ENCODE assay signal across 8 cellular contexts in the genomic region with DNA sequence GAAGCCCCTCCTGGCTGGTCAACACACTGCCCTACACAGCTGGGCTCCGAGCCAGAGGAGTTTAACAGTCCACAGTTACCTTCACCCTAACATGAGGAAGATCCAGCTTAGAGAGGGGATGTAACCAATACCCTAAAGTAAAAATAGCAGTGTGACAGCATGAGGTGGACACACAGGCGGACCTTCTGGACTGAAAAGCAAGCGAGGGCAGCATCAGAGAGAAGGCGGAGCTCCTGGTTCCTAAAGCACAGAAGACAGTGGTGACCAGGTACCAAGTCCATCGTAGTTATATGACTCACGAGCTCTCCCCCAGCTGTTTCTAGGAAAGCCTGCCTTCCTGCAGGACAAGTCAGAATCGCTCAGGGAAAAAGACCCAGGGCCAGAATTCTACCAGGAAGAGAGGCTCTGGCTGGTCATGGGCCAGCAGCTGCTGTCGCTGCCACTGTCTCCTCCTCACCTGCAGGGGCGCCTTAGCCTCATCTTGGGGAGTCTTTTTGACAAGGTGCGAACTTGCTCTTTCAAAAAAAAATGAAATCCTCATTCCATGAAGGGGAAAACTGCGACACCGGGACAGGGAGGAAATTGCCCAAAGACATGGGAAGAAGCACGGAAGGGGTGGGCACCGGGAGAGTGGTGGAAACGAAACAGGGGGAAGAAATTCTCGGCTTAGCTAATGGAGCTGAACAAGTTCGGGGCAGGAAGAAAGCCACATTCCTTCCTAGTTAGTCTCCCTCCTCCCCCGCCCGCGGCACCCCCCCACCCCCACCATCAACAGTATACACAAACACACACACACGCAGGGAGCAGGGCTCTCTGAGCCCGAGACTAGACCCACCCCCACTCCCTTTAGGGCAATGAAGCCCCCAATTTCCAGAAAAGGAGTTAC. TPM values are rescaled to one million over a fixed set of nuclear protein-coding genes. Genes with fewer than 3 reads are reported as not detected.
A peak's percentile ranks its signal among the peaks of the same experiment; 100 is the strongest.
DNase-seq lines count a peak whose midpoint lies in the region; ATAC-seq, FAIRE-seq and TF ChIP-seq lines count a peak whose summit lies in the region.

No MANE protein-coding gene starts in this region.

- H3K4me3 ChIP-seq in KMS-11 (IDR thresholded peaks at IDR 0.05; ENCODE audit: insufficient read depth, low read depth, low read length) (no peak overlapping the region), K562 (peak overlapping the region; percentile 95), spleen (peak overlapping the region; percentile 56 to 99 (median 92))

- 10% methylated on average over 19 of the region's 22 CpGs for WGBS in K562 (ENCODE audit: insufficient coverage, low coverage, missing lambda C conversion rate)
- 12 to 14% (median 13%) methylated on average over 21 to 22 of the region's 22 CpGs for WGBS in spleen, 5 donors

- peak; percentile 50 to 59 for TF ChIP-seq RAD21 in K562 (CRISPR knock-in tag; conservative IDR thresholded peaks at IDR 0.05 in 1 of 2, IDR thresholded peaks at IDR 0.05 in 1 of 2)

- TF ChIP-seq EP300 in K562 (IDR thresholded peaks at IDR 0.05; ENCODE audit: low read length) = no peak

- H4K20me1 ChIP-seq in KMS-11 (ENCODE audit: insufficient read depth) (peaks cover 32% of the 10 kb centered on the region; the same call in 1 of the 2 replicates), K562 (replicated peaks; ENCODE audit: control insufficient read depth, insufficient read depth, low read length) (peaks cover 31% of the 10 kb centered on the region)

- CTCF ChIA-PET in K562 (lab: Yijun Ruan, JAX; ENCODE audit: low intra/inter-chr PET ratio) = no interaction called here

- in situ Hi-C loops in K562 (cut with MboI) = no loop called here

- peak; percentile 88 for FAIRE-seq in K562 (lab: Jason Lieb, UNC)

- H3K36me3 ChIP-seq in KMS-11 (ENCODE audit: insufficient read depth) = no peaks in the 10 kb centered on the region
- peaks cover 13% of the 10 kb centered on the region for H3K36me3 ChIP-seq in K562 (ENCODE audit: control insufficient read depth, insufficient read depth, low read length)
- no peaks in the 10 kb centered on the region for H3K36me3 ChIP-seq in spleen

- H3K27ac ChIP-seq in KMS-11 (peak overlapping the region; percentile 82), K562 (ENCODE audit: extremely low read depth, low read depth, low read length) (peak overlapping the region; percentile 97), spleen (peak overlapping the region; percentile 95 to 99 (median 98))

- no TSS peak for BruUV-seq in K562 (replicated peaks; lab: Mats Ljungman, UMichigan)

- TF ChIP-seq POLR2A in K562 (conservative IDR thresholded peaks at IDR 0.05) (0 out of 2 replicates have a peak, but pooled peaks have one; percentile 7), spleen (IDR thresholded peaks at IDR 0.05) (no peak)

- intact Hi-C loops in K562 (cut with micrococcal nuclease) (loop anchor here (2.0 to 5.0 kb wide), 4 partner anchors 33 to 69 kb away; a partner anchor contains a TSS), spleen (cut with DNase I; ENCODE audit: low total_unique reads) (no loop called here)

- H3K27me3 ChIP-seq in KMS-11 (ENCODE audit: insufficient read depth, low read depth) = no peaks in the 10 kb centered on the region
- no peaks in the 10 kb centered on the region for H3K27me3 ChIP-seq in K562 (ENCODE audit: control insufficient read depth in 2 of 2, insufficient read depth in 2 of 2, low read length in 2 of 2)
- no peaks in the 10 kb centered on the region for H3K27me3 ChIP-seq in spleen (replicated peaks in 1 of 7)

- H2AFZ ChIP-seq in KMS-11 (ENCODE audit: low read depth) (no peak overlapping the region), K562 (ENCODE audit: low read depth, low read length) (peak overlapping the region; percentile 89)

- peak; percentile 13 for DNase-seq in GDM1 (lab: John Stamatoyannopoulos, UW)
- peak; percentile 40 for DNase-seq in T follicular helper cell (ENCODE audit: low read depth)
- DNase-seq in K562 (ENCODE audit: extremely low read depth in 1 of 4, low spot score in 3 of 4) = peak in 2 of 4 experiments; percentile 60 to 85
- DNase-seq in iPS-NIHi11 (ENCODE audit: low spot score) = peak; percentile 58
- DNase-seq in spleen = peak; percentile 90
- no peak for DNase-seq in NCI-H1048 (lab: John Stamatoyannopoulos, UW)

- H3K4me1 ChIP-seq in KMS-11 (ENCODE audit: low read depth, poor library complexity, severe bottlenecking) (peaks cover 46% of the 10 kb centered on the region), K562 (replicated peaks in 1 of 2; ENCODE audit: control insufficient read depth in 2 of 2, insufficient read depth in 2 of 2, low read length in 2 of 2) (peaks cover 14 to 32% of the 10 kb centered on the region in 2 experiments), spleen (peaks cover 21 to 68% (median 56%) of the 10 kb centered on the region in 6 donors)

- H3K4me2 ChIP-seq in KMS-11 (peak overlapping the region; percentile 96), K562 (ENCODE audit: insufficient read depth, low read length) (peak overlapping the region; percentile 98)

- H3K79me2 ChIP-seq in KMS-11 (ENCODE audit: insufficient read depth, low read depth) (peaks cover 63% of the 10 kb centered on the region), K562 (ENCODE audit: control insufficient read depth, insufficient read depth, low read length) (peaks cover 67% of the 10 kb centered on the region)

- peak overlapping the region; percentile 90; the same call in 1 of the 2 replicates for H3K9ac ChIP-seq in KMS-11
- H3K9ac ChIP-seq in K562 (ENCODE audit: insufficient read depth in 1 of 2, low read depth in 2 of 2, low read length in 2 of 2) = peak overlapping the region; percentile 95 to 100

- peak; percentile 56 for ATAC-seq in K562
- ATAC-seq in HG03095 (IDR thresholded peaks at IDR 0.05; ENCODE audit: unreplicated experiment) = no peak

- POLR2A ChIA-PET in K562 (lab: Yijun Ruan, JAX) = interaction anchor here (0.5 to 7.0 kb wide), 13 partner anchors 9 to 239 kb away, joined by 3 to 84 read pairs (median 4); a partner anchor contains a TSS

- H3K9me3 ChIP-seq in K562 (replicated peaks; ENCODE audit: control insufficient read depth, insufficient read depth, low read depth, low read length) = no peaks in the 10 kb centered on the region
- H3K9me3 ChIP-seq in spleen = no peaks in the 10 kb centered on the region

- H3K9me1 ChIP-seq in K562 (ENCODE audit: control insufficient read depth, insufficient read depth, low read length) = peaks cover 13% of the 10 kb centered on the region

- TF ChIP-seq CTCF in KMS-11 (conservative IDR thresholded peaks at IDR 0.05; ENCODE audit: low read depth, low read length) (peak; percentile 79), K562 (IDR thresholded peaks at IDR 0.05 in 2 of 3, conservative IDR thresholded peaks at IDR 0.05 in 1 of 3; ENCODE audit: insufficient read depth in 2 of 3, low read depth in 1 of 3, low read length in 3 of 3) (peak; percentile 80 to 91 (median 88)), spleen (IDR thresholded peaks at IDR 0.05 in 8 of 11, conservative IDR thresholded peaks at IDR 0.05 in 3 of 11) (peak; percentile 47 to 86 (median 73))

RNA-seq across cellular contexts. Expression of a gene that starts 1.7 kb away (rescaled TPM):
- 26.9 and 68.3 TPM in 2 replicates for total RNA-seq in K562 (2011; cell fraction: chromatin; rRNA removed; ENCODE audit: low replicate concordance)
- total RNA-seq in K562 (2011; cell fraction: nucleolus; rRNA removed) = 36.6 and 44.4 TPM in 2 replicates
- 26.0 and 26.8 TPM in 2 replicates for total RNA-seq in K562 (2011; cell fraction: nucleoplasm; rRNA removed)
- 12.9 and 16.3 TPM in 2 replicates for total RNA-seq in K562 (2014; rRNA removed)
- 2.8 and 3.2 TPM in 2 replicates for total RNA-seq in K562 (2014; rRNA removed; fragmentation: Illumina TruSeq; extraction: Trizol)
- total RNA-seq in K562 (2015; rRNA removed; fragmentation: Illumina TruSeq; extraction: Trizol) = 5.4 and 6.0 TPM in 2 replicates
- 22.1 and 22.5 TPM in 2 replicates for total RNA-seq in K562 (2021)
- polyA plus RNA-seq in K562 (2011; rRNA removed) = 4.0 and 9.2 TPM in 2 replicates
- polyA plus RNA-seq in K562 (2011; cell fraction: cytosol; rRNA removed) = 4.9 and 11.1 TPM in 2 replicates
- 14.6 and 22.8 TPM in 2 replicates for polyA plus RNA-seq in K562 (2011; cell fraction: nucleus; rRNA removed)
- polyA plus RNA-seq in K562 (2012) = 12.3 and 14.0 TPM in 2 replicates
- 4.1 and 9.6 TPM in 2 replicates for polyA plus RNA-seq in K562 (2014; fragmentation: Illumina TruSeq; extraction: Trizol)
- polyA plus RNA-seq in K562 (2014; fragmentation: Nextera tagmentation; extraction: Ambion mirVana) = under 1 TPM; 0.24 to 0.45 TPM
- polyA plus RNA-seq in K562 (2014; rRNA removed) = 9.0 and 13.2 TPM in 2 replicates
- polyA minus RNA-seq in K562 (2011; rRNA and poly(A)+ RNA removed) = 2.8 and 4.1 TPM in 2 replicates
- 7.6 and 14.9 TPM in 2 replicates for polyA minus RNA-seq in K562 (2011; cell fraction: cytosol; rRNA and poly(A)+ RNA removed)
- polyA minus RNA-seq in K562 (2011; cell fraction: nucleus; rRNA and poly(A)+ RNA removed) = 7.0 and 10.7 TPM in 2 replicates
- total RNA-seq in spleen = 10 to 100 TPM; 23.0 to 44.8 (median 32.1) TPM
- 10 to 100 TPM in 1 of 3 donors, 1 to 10 TPM in 2; 4.5 to 14.2 (median 7.9) TPM for polyA plus RNA-seq in spleen

RNA-seq across cellular contexts. Expression of a gene that starts 23.2 kb away (rescaled TPM):
- total RNA-seq in K562 (2011; cell fraction: chromatin; rRNA removed; ENCODE audit: low replicate concordance) = 26.1 and 86.1 TPM in 2 replicates
- total RNA-seq in K562 (2011; cell fraction: nucleolus; rRNA removed) = 93.6 and 114 TPM in 2 replicates
- 59.8 and 63.9 TPM in 2 replicates for total RNA-seq in K562 (2011; cell fraction: nucleoplasm; rRNA removed)
- total RNA-seq in K562 (2014; rRNA removed) (234 and 260 TPM in 2 replicates), K562 (2014; rRNA removed; fragmentation: Illumina TruSeq; extraction: Trizol) (16.0 and 21.8 TPM in 2 replicates), K562 (2015; rRNA removed; fragmentation: Illumina TruSeq; extraction: Trizol) (104 and 106 TPM in 2 replicates), K562 (2021) (228 and 236 TPM in 2 replicates), spleen (100 to 1,000 TPM; 183 to 309 (median 203) TPM)
- polyA plus RNA-seq in K562 (2011; rRNA removed) (116 and 176 TPM in 2 replicates), K562 (2014; fragmentation: Illumina TruSeq; extraction: Trizol) (62.5 and 201 TPM in 2 replicates), K562 (2014; fragmentation: Nextera tagmentation; extraction: Ambion mirVana) (1 to 10 TPM in 1 of 2 experiments, under 1 TPM in 1; 0.46 to 1.0 TPM), K562 (2014; rRNA removed) (168 and 203 TPM in 2 replicates), spleen (100 to 1,000 TPM; 131 to 276 (median 141) TPM)
- polyA plus RNA-seq in K562 (2011; cell fraction: cytosol; rRNA removed) = 199 and 396 TPM in 2 replicates
- 128 and 178 TPM in 2 replicates for polyA plus RNA-seq in K562 (2011; cell fraction: nucleus; rRNA removed)
- polyA plus RNA-seq in K562 (2012) = 173 and 302 TPM in 2 replicates
- 28.0 and 49.7 TPM in 2 replicates for polyA minus RNA-seq in K562 (2011; rRNA and poly(A)+ RNA removed)
- 138 and 159 TPM in 2 replicates for polyA minus RNA-seq in K562 (2011; cell fraction: cytosol; rRNA and poly(A)+ RNA removed)
- 35.5 and 49.0 TPM in 2 replicates for polyA minus RNA-seq in K562 (2011; cell fraction: nucleus; rRNA and poly(A)+ RNA removed)

RNA-seq across cellular contexts. Expression of a gene that starts 37.5 kb away (rescaled TPM):
- total RNA-seq in K562 (2011; cell fraction: chromatin; rRNA removed; ENCODE audit: low replicate concordance) = 91.9 and 173 TPM in 2 replicates
- total RNA-seq in K562 (2011; cell fraction: nucleolus; rRNA removed) = 110 and 120 TPM in 2 replicates
- 109 and 127 TPM in 2 replicates for total RNA-seq in K562 (2011; cell fraction: nucleoplasm; rRNA removed)
- total RNA-seq in K562 (2014; rRNA removed) (133 and 147 TPM in 2 replicates), K562 (2014; rRNA removed; fragmentation: Illumina TruSeq; extraction: Trizol) (48.7 and 66.2 TPM in 2 replicates), K562 (2015; rRNA removed; fragmentation: Illumina TruSeq; extraction: Trizol) (80.5 and 83.3 TPM in 2 replicates), K562 (2021) (114 and 118 TPM in 2 replicates), spleen (10 to 100 TPM; 63.9 to 90.9 (median 75.7) TPM)
- polyA plus RNA-seq in K562 (2011; rRNA removed) (159 and 217 TPM in 2 replicates), K562 (2014; fragmentation: Illumina TruSeq; extraction: Trizol) (191 and 210 TPM in 2 replicates), K562 (2014; fragmentation: Nextera tagmentation; extraction: Ambion mirVana) (10 to 100 TPM; 21.9 to 41.3 TPM), K562 (2014; rRNA removed) (153 and 177 TPM in 2 replicates), spleen (10 to 100 TPM; 65.9 to 78.5 (median 68.9) TPM)
- 242 and 309 TPM in 2 replicates for polyA plus RNA-seq in K562 (2011; cell fraction: cytosol; rRNA removed)
- polyA plus RNA-seq in K562 (2011; cell fraction: nucleus; rRNA removed) = 149 and 198 TPM in 2 replicates
- 146 and 182 TPM in 2 replicates for polyA plus RNA-seq in K562 (2012)
- polyA minus RNA-seq in K562 (2011; rRNA and poly(A)+ RNA removed) = 64.2 and 93.8 TPM in 2 replicates
- 88.9 and 91.1 TPM in 2 replicates for polyA minus RNA-seq in K562 (2011; cell fraction: cytosol; rRNA and poly(A)+ RNA removed)
- polyA minus RNA-seq in K562 (2011; cell fraction: nucleus; rRNA and poly(A)+ RNA removed) = 27.5 and 34.8 TPM in 2 replicates

RNA-seq across cellular contexts. Expression of a gene that starts 51.5 kb away (rescaled TPM):
- total RNA-seq in K562 (2011; cell fraction: chromatin; rRNA removed; ENCODE audit: low replicate concordance) = 157 and 351 TPM in 2 replicates
- total RNA-seq in K562 (2011; cell fraction: nucleolus; rRNA removed) = 427 and 474 TPM in 2 replicates
- 616 and 1,019 TPM in 2 replicates for total RNA-seq in K562 (2011; cell fraction: nucleoplasm; rRNA removed)
- total RNA-seq in K562 (2014; rRNA removed) = 1,110 and 1,524 TPM in 2 replicates
- 1,512 and 1,662 TPM in 2 replicates for total RNA-seq in K562 (2014; rRNA removed; fragmentation: Illumina TruSeq; extraction: Trizol)
- total RNA-seq in K562 (2015; rRNA removed; fragmentation: Illumina TruSeq; extraction: Trizol) = 1,433 and 1,470 TPM in 2 replicates
- total RNA-seq in K562 (2021) = 2,028 and 2,215 TPM in 2 replicates
- polyA plus RNA-seq in K562 (2011; rRNA removed) = 1,733 and 2,197 TPM in 2 replicates
- 4,493 and 4,718 TPM in 2 replicates for polyA plus RNA-seq in K562 (2011; cell fraction: cytosol; rRNA removed)
- 1,163 and 1,235 TPM in 2 replicates for polyA plus RNA-seq in K562 (2011; cell fraction: nucleus; rRNA removed)
- polyA plus RNA-seq in K562 (2012) = 2,878 and 4,513 TPM in 2 replicates
- 2,671 and 2,751 TPM in 2 replicates for polyA plus RNA-seq in K562 (2014; fragmentation: Illumina TruSeq; extraction: Trizol)
- 1,000 to 10,000 TPM; 2,213 to 2,563 TPM for polyA plus RNA-seq in K562 (2014; fragmentation: Nextera tagmentation; extraction: Ambion mirVana)
- 1,690 and 2,247 TPM in 2 replicates for polyA plus RNA-seq in K562 (2014; rRNA removed)
- polyA minus RNA-seq in K562 (2011; rRNA and poly(A)+ RNA removed) = 1,555 and 1,880 TPM in 2 replicates
- polyA minus RNA-seq in K562 (2011; cell fraction: cytosol; rRNA and poly(A)+ RNA removed) = 757 and 815 TPM in 2 replicates
- polyA minus RNA-seq in K562 (2011; cell fraction: nucleus; rRNA and poly(A)+ RNA removed) = 165 and 281 TPM in 2 replicates
- total RNA-seq in spleen = 1,000 to 10,000 TPM in 3 of 7 donors, 100 to 1,000 TPM in 4; 650 to 1,362 (median 985) TPM
- 1,000 to 10,000 TPM; 1,341 to 2,132 (median 1,852) TPM for polyA plus RNA-seq in spleen
